8 cellular contexts compared by ENCODE assay signal in genomic region chr5:32942225-32942989, GRCh38.
DNase-seq lines count a peak whose midpoint lies in the region; ATAC-seq and TF ChIP-seq lines count a peak whose summit lies in the region.

No MANE protein-coding gene starts in this region.

- TF ChIP-seq CTCF in fibroblast of villous mesenchyme (IDR thresholded peaks at IDR 0.05; ENCODE audit: insufficient read depth, low read depth, low read length), result peak; percentile 40

- H3K4me3 ChIP-seq in fibroblast of villous mesenchyme (ENCODE audit: low read depth, low read length), result no peak overlapping the region

- ATAC-seq in HG02885 (IDR thresholded peaks at IDR 0.05; ENCODE audit: poor library complexity, unreplicated experiment) (peak; percentile 94), GM21786 (IDR thresholded peaks at IDR 0.05; ENCODE audit: unreplicated experiment) (no peak)

- peak; percentile 22 for DNase-seq in stimulated activated CD4-positive, alpha-beta T cell treated with anti-CD3 and anti-CD28 coated beads, Interleukin-15, amount 100 ng/mL, for 24 hours
- DNase-seq in stimulated activated CD4-positive, alpha-beta T cell treated with anti-CD3 and anti-CD28 coated beads, Interleukin-1b, Interleukin-23, amount 100 ng/mL, for 48 hours, result no peak
- peak; percentile 33 to 40 for DNase-seq in NOMO-1 (lab: John Stamatoyannopoulos, UW; ENCODE audit: unreplicated experiment in 2 of 2)
- peak; percentile 9 for DNase-seq in fibroblast of villous mesenchyme (ENCODE audit: low read depth)
- DNase-seq in posterior cingulate gyrus, result no peak
- DNase-seq in D341Med (ENCODE audit: low spot score), result no peak

- intact Hi-C loops in posterior cingulate gyrus (cut with DNase I), result no loop called here

Comparison
In these comparisons a context has a peak if more than half of its experiments do, and no peak if none do; other contexts are left out.
1. DNase-seq: peak in stimulated activated CD4-positive, alpha-beta T cell treated with anti-CD3 and anti-CD28 coated beads, Interleukin-15, amount 100 ng/mL, for 24 hours (single experiment), NOMO-1 (2 of 2) and fibroblast of villous mesenchyme (single experiment); none in stimulated activated CD4-positive, alpha-beta T cell treated with anti-CD3 and anti-CD28 coated beads, Interleukin-1b, Interleukin-23, amount 100 ng/mL, for 48 hours (single experiment), posterior cingulate gyrus (0 of 10) and D341Med (single experiment).